10 cellular contexts compared by ENCODE assay signal in genomic region chr3:134312072-134312872, GRCh38.
DNase-seq lines count a peak whose midpoint lies in the region; ATAC-seq and TF ChIP-seq lines count a peak whose summit lies in the region.
"Had no signal": no experiment of that assay in that cellular context is flagged by ENCODE, and none has a peak within 500 bp of the region (broad histone marks: within the 10 kb centered on the region; RNA-seq: fewer than 3 reads in every experiment).

No MANE protein-coding gene starts in this region.

- H3K9me3 Mint-ChIP-seq in WTC11, result no peaks in the 10 kb centered on the region
- H3K9me3 Mint-ChIP-seq in stimulated activated memory B cell treated with anti-CD40 and anti-IgM and Interleukin-4, amounts not matched to agents 10 μg/mL and 1 μg/mL and 100 μg/mL, for 72 hours, result no peaks in the 10 kb centered on the region
- H3K9me3 Mint-ChIP-seq: central memory CD8-positive, alpha-beta T cell had no signal

- H3K27ac Mint-ChIP-seq in WTC11, result no peak overlapping the region
- peak overlapping the region; percentile 53 for H3K27ac Mint-ChIP-seq in stimulated activated memory B cell treated with anti-CD40 and anti-IgM and Interleukin-4, amounts not matched to agents 10 μg/mL and 1 μg/mL and 100 μg/mL, for 72 hours

- H3K4me1 Mint-ChIP-seq in WTC11, result peaks cover 45% of the 10 kb centered on the region
- peaks cover 15% of the 10 kb centered on the region for H3K4me1 Mint-ChIP-seq in stimulated activated memory B cell treated with anti-CD40 and anti-IgM and Interleukin-4, amounts not matched to agents 10 μg/mL and 1 μg/mL and 100 μg/mL, for 72 hours

- TF ChIP-seq CTCF in WTC11 (IDR thresholded peaks at IDR 0.05), result no peak
- no peak for TF ChIP-seq CTCF in OCI-LY7 (conservative IDR thresholded peaks at IDR 0.05; ENCODE audit: low read length)

- CTCF ChIA-PET in WTC11 (lab: Charles Lee) (interaction anchor here (0.9 to 9.1 kb wide), 16 partner anchors 14 to 174 kb away, joined by 3 to 175 read pairs (median 8); partner anchors contain the start of genes AMOTL2, ANAPC13 and CEP63), OCI-LY7 (lab: Charles Lee; ENCODE audit: unreplicated experiment) (no interaction called here)

- no peaks in the 10 kb centered on the region for H3K36me3 ChIP-seq in OCI-LY7 (ENCODE audit: insufficient read depth, low read length)

- H3K27me3 Mint-ChIP-seq in WTC11 (ENCODE audit: low read depth), result peaks cover 20% of the 10 kb centered on the region
- peaks cover 65% of the 10 kb centered on the region for H3K27me3 Mint-ChIP-seq in stimulated activated memory B cell treated with anti-CD40 and anti-IgM and Interleukin-4, amounts not matched to agents 10 μg/mL and 1 μg/mL and 100 μg/mL, for 72 hours

- BruUV-seq in OCI-LY7 (replicated peaks; lab: Mats Ljungman, UMichigan), result no TSS peak

- peak; percentile 43 for DNase-seq in DMS53 (lab: John Stamatoyannopoulos, UW)
- no peak for DNase-seq in DMS53 treated with DMSO at 0.1 percent for 48 hours (lab: John Stamatoyannopoulos, UW; ENCODE audit: unreplicated experiment)
- DNase-seq in WTC11 (ENCODE audit: low spot score), result peak; percentile 55
- peak in 2 of 3 donors; percentile 50 to 70 for DNase-seq in right cardiac atrium
- DNase-seq in amygdala (lab: John Stamatoyannopoulos, UW), result no peak
- no peak for DNase-seq in OCI-LY7 (ENCODE audit: low spot score)

- no peak overlapping the region for H3K4me2 ChIP-seq in OCI-LY7 (ENCODE audit: low read length)

- no peaks in the 10 kb centered on the region for H3K36me3 Mint-ChIP-seq in WTC11
- no peaks in the 10 kb centered on the region for H3K36me3 Mint-ChIP-seq in stimulated activated memory B cell treated with anti-CD40 and anti-IgM and Interleukin-4, amounts not matched to agents 10 μg/mL and 1 μg/mL and 100 μg/mL, for 72 hours

- no peaks in the 10 kb centered on the region for H4K20me1 ChIP-seq in OCI-LY7 (ENCODE audit: insufficient read depth, low read length)

- H3K4me3 ChIP-seq in right cardiac atrium (ENCODE audit: low read length) (no peak overlapping the region), OCI-LY7 (ENCODE audit: low read depth, low read length, poor library complexity, severe bottlenecking) (no peak overlapping the region)

- no peaks in the 10 kb centered on the region for H3K79me2 ChIP-seq in OCI-LY7 (ENCODE audit: insufficient read depth, low read depth, low read length)

- no peak overlapping the region; the same call in 1 of the 2 replicates for H3K4me3 Mint-ChIP-seq in WTC11
- peak overlapping the region; percentile 72 for H3K4me3 Mint-ChIP-seq in stimulated activated memory B cell treated with anti-CD40 and anti-IgM and Interleukin-4, amounts not matched to agents 10 μg/mL and 1 μg/mL and 100 μg/mL, for 72 hours

- no peaks in the 10 kb centered on the region for H3K9me2 ChIP-seq in OCI-LY7 (ENCODE audit: insufficient read depth, low read length)

- WGBS in right cardiac atrium, result 72% methylated on average over 28 of the region's 28 CpGs

- ATAC-seq in WTC11 (no peak), right cardiac atrium (peak in 1 of 2 donors; percentile 11), HG03521 (IDR thresholded peaks at IDR 0.05; ENCODE audit: unreplicated experiment) (no peak)
- ATAC-seq in stimulated activated memory B cell treated with anti-CD40 and anti-IgM and Interleukin-4, amounts not matched to agents 10 μg/mL and 1 μg/mL and 100 μg/mL, for 72 hours, result peak; percentile 69

- H3K9me3 ChIP-seq in right cardiac atrium (ENCODE audit: control insufficient read depth, low read length) (no peaks in the 10 kb centered on the region), OCI-LY7 (ENCODE audit: low read length) (no peaks in the 10 kb centered on the region)

- H3K27ac ChIP-seq in right cardiac atrium (ENCODE audit: low read length) (peak overlapping the region; percentile 60), OCI-LY7 (ENCODE audit: low read depth, low read length, poor library complexity, severe bottlenecking) (no peak overlapping the region)
- H3K27ac ChIP-seq: 22Rv1 had no signal

- H3K27me3 ChIP-seq in right cardiac atrium (ENCODE audit: control insufficient read depth, insufficient read depth), result no peaks in the 10 kb centered on the region

- H3K4me1 ChIP-seq in right cardiac atrium (ENCODE audit: control insufficient read depth, insufficient read depth, low read length), result peaks cover 22% of the 10 kb centered on the region
- no peaks in the 10 kb centered on the region for H3K4me1 ChIP-seq in OCI-LY7 (ENCODE audit: insufficient read depth, low read length, poor library complexity, severe bottlenecking)

- POLR2A ChIA-PET in WTC11 (lab: Charles Lee) (interaction anchor here (1.2 to 4.2 kb wide), 6 partner anchors 15 to 95 kb away, joined by 4 to 53 read pairs (median 10); partner anchors contain the start of gene AMOTL2), OCI-LY7 (lab: Charles Lee) (no interaction called here)

- no peak overlapping the region for H2AFZ ChIP-seq in OCI-LY7 (ENCODE audit: low read length)

- intact Hi-C loops in right cardiac atrium (cut with DNase I) (loop anchor here (2.0 to 5.0 kb wide), 4 partner anchors 60 to 160 kb away; partner anchors contain the start of gene AMOTL2 (in 3 of the 4)), OCI-LY7 (cut with micrococcal nuclease; ENCODE audit: unreplicated experiment) (no loop called here)

TF ChIP-seq in WTC11, 78 proteins besides CTCF, POLR2A, EP300 and RAD21:
- peak; percentile 38; the same call in 1 of the 2 replicates for TF ChIP-seq MAX (CRISPR knock-in tag; IDR thresholded peaks at IDR 0.05)
- TF ChIP-seq PRRX2 (CRISPR knock-in tag; IDR thresholded peaks at IDR 0.05), result no peak
- TF ChIP-seq ARID4B (CRISPR knock-in tag; IDR thresholded peaks at IDR 0.05; ENCODE audit: borderline replicate concordance), result 0 out of 2 replicates have a peak, but pooled peaks have one; percentile 34
- TF ChIP-seq, protein P1, sequence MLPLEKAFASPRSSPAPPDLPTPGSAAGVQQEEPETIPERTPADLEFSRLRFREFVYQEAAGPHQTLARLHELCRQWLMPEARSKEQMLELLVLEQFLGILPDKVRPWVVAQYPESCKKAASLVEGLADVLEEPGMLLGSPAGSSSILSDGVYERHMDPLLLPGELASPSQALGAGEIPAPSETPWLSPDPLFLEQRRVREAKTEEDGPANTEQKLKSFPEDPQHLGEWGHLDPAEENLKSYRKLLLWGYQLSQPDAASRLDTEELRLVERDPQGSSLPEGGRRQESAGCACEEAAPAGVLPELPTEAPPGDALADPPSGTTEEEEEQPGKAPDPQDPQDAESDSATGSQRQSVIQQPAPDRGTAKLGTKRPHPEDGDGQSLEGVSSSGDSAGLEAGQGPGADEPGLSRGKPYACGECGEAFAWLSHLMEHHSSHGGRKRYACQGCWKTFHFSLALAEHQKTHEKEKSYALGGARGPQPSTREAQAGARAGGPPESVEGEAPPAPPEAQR (CRISPR knock-in tag; IDR thresholded peaks at IDR 0.05), result no peak

Comparison
In these comparisons a context has a peak if more than half of its experiments do, and no peak if none do; other contexts are left out.
1. DNase-seq: peak in DMS53 (single experiment), WTC11 (single experiment) and right cardiac atrium (2 of 3); none in DMS53 treated with DMSO at 0.1 percent for 48 hours (single experiment), amygdala (0 of 56) and OCI-LY7 (single experiment).